Comparison of ENCODE assay signal across 1 cellular context in genomic region chr5:179825655-179826182, GRCh38.
TF ChIP-seq lines count a peak whose summit lies in the region.

No MANE protein-coding gene starts in this region.

TF ChIP-seq in HepG2, 621 proteins besides CTCF, POLR2A, EP300 and RAD21 (continued from another document and continues in another):
- TF ChIP-seq MLX (CRISPR knock-in tag; IDR thresholded peaks at IDR 0.05) (no peak), SPEN (CRISPR knock-in tag; IDR thresholded peaks at IDR 0.05; ENCODE audit: low read depth) (no peak), ATF7 (IDR thresholded peaks at IDR 0.05) (no peak), ATF7 (CRISPR knock-in tag; IDR thresholded peaks at IDR 0.05) (no peak; the same call in 1 of the 2 replicates), ZBTB42 (CRISPR knock-in tag; IDR thresholded peaks at IDR 0.05) (no peak), CREB3 (CRISPR knock-in tag; IDR thresholded peaks at IDR 0.05) (no peak), ZNF251 (CRISPR knock-in tag; IDR thresholded peaks at IDR 0.05) (no peak), NFRKB (IDR thresholded peaks at IDR 0.05) (no peak), ZNF296 (CRISPR knock-in tag; conservative IDR thresholded peaks at IDR 0.05) (no peak), SIX1 (CRISPR knock-in tag; IDR thresholded peaks at IDR 0.05; ENCODE audit: borderline replicate concordance) (no peak), ZBTB7B (CRISPR knock-in tag; IDR thresholded peaks at IDR 0.05) (peak; percentile 57), SNAI1 (CRISPR knock-in tag; IDR thresholded peaks at IDR 0.05; ENCODE audit: borderline replicate concordance) (no peak), THRA (CRISPR knock-in tag; IDR thresholded peaks at IDR 0.05; ENCODE audit: borderline replicate concordance) (peak; percentile 35; the same call in 1 of the 2 replicates), TRIM22 (IDR thresholded peaks at IDR 0.05) (no peak), EHMT2 (IDR thresholded peaks at IDR 0.05; ENCODE audit: borderline replicate concordance, low read depth, low read length) (no peak), ZNF256 (CRISPR knock-in tag; conservative IDR thresholded peaks at IDR 0.05) (no peak), KDM6A (CRISPR knock-in tag; IDR thresholded peaks at IDR 0.05; ENCODE audit: low read depth) (0 out of 2 replicates have a peak, but pooled peaks have one; percentile 32), EEA1 (CRISPR knock-in tag; IDR thresholded peaks at IDR 0.05; ENCODE audit: borderline replicate concordance) (no peak), ZNF562 (CRISPR knock-in tag; IDR thresholded peaks at IDR 0.05; ENCODE audit: borderline replicate concordance) (no peak), FOXA3 (CRISPR knock-in tag; IDR thresholded peaks at IDR 0.05) (no peak), XRCC5 (optimal IDR thresholded peaks at IDR 0.05; ENCODE audit: low read length) (peak; percentile 28), PTBP1 (IDR thresholded peaks at IDR 0.05; ENCODE audit: low read depth, low read length, poor library complexity, severe bottlenecking) (no peak), SSRP1 (CRISPR knock-in tag; IDR thresholded peaks at IDR 0.05) (no peak), ZNF558 (CRISPR knock-in tag; IDR thresholded peaks at IDR 0.05; ENCODE audit: borderline replicate concordance) (no peak), ZNF772 (CRISPR knock-in tag; IDR thresholded peaks at IDR 0.05) (no peak), CREB1 (IDR thresholded peaks at IDR 0.05) (peak; percentile 30; the same call in 1 of the 2 replicates), CREB1 (CRISPR knock-in tag; IDR thresholded peaks at IDR 0.05) (no peak), ZNF616 (CRISPR knock-in tag; IDR thresholded peaks at IDR 0.05; ENCODE audit: low read depth) (no peak), ZNF460 (CRISPR knock-in tag; IDR thresholded peaks at IDR 0.05; ENCODE audit: borderline replicate concordance) (no peak), SP1 (IDR thresholded peaks at IDR 0.05) (no peak), SP1 (CRISPR knock-in tag; IDR thresholded peaks at IDR 0.05) (0 out of 2 replicates have a peak, but pooled peaks have one; percentile 39), CEBPB (IDR thresholded peaks at IDR 0.05; ENCODE audit: borderline replicate concordance, low read depth, low read length) (no peak), ZNF124 (CRISPR knock-in tag; IDR thresholded peaks at IDR 0.05) (no peak), GABPA (IDR thresholded peaks at IDR 0.05; ENCODE audit: low read depth, low read length) (no peak), GABPA (CRISPR knock-in tag; IDR thresholded peaks at IDR 0.05; ENCODE audit: low read depth) (no peak), THAP11 (CRISPR knock-in tag; IDR thresholded peaks at IDR 0.05) (no peak), ZMYM4 (CRISPR knock-in tag; IDR thresholded peaks at IDR 0.05) (no peak; the same call in 1 of the 2 replicates), SKIL (CRISPR knock-in tag; IDR thresholded peaks at IDR 0.05; ENCODE audit: borderline replicate concordance) (no peak; the same call in 1 of the 2 replicates), SRSF4 (IDR thresholded peaks at IDR 0.05; ENCODE audit: low read depth, low read length, poor library complexity, severe bottlenecking) (no peak), ZNF768 (CRISPR knock-in tag; IDR thresholded peaks at IDR 0.05) (no peak), BRF2 (CRISPR knock-in tag; IDR thresholded peaks at IDR 0.05) (no peak)
- TF ChIP-seq, protein P1, sequence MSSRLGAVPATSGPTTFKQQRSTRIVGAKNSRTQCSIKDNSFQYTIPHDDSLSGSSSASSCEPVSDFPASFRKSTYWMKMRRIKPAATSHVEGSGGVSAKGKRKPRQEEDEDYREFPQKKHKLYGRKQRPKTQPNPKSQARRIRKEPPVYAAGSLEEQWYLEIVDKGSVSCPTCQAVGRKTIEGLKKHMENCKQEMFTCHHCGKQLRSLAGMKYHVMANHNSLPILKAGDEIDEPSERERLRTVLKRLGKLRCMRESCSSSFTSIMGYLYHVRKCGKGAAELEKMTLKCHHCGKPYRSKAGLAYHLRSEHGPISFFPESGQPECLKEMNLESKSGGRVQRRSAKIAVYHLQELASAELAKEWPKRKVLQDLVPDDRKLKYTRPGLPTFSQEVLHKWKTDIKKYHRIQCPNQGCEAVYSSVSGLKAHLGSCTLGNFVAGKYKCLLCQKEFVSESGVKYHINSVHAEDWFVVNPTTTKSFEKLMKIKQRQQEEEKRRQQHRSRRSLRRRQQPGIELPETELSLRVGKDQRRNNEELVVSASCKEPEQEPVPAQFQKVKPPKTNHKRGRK (CRISPR knock-in tag; IDR thresholded peaks at IDR 0.05): no peak
- TF ChIP-seq, protein P2, sequence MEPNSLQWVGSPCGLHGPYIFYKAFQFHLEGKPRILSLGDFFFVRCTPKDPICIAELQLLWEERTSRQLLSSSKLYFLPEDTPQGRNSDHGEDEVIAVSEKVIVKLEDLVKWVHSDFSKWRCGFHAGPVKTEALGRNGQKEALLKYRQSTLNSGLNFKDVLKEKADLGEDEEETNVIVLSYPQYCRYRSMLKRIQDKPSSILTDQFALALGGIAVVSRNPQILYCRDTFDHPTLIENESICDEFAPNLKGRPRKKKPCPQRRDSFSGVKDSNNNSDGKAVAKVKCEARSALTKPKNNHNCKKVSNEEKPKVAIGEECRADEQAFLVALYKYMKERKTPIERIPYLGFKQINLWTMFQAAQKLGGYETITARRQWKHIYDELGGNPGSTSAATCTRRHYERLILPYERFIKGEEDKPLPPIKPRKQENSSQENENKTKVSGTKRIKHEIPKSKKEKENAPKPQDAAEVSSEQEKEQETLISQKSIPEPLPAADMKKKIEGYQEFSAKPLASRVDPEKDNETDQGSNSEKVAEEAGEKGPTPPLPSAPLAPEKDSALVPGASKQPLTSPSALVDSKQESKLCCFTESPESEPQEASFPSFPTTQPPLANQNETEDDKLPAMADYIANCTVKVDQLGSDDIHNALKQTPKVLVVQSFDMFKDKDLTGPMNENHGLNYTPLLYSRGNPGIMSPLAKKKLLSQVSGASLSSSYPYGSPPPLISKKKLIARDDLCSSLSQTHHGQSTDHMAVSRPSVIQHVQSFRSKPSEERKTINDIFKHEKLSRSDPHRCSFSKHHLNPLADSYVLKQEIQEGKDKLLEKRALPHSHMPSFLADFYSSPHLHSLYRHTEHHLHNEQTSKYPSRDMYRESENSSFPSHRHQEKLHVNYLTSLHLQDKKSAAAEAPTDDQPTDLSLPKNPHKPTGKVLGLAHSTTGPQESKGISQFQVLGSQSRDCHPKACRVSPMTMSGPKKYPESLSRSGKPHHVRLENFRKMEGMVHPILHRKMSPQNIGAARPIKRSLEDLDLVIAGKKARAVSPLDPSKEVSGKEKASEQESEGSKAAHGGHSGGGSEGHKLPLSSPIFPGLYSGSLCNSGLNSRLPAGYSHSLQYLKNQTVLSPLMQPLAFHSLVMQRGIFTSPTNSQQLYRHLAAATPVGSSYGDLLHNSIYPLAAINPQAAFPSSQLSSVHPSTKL (CRISPR knock-in tag; IDR thresholded peaks at IDR 0.05): peak; percentile 36; the same call in 1 of the 2 replicates
- TF ChIP-seq, protein P3, sequence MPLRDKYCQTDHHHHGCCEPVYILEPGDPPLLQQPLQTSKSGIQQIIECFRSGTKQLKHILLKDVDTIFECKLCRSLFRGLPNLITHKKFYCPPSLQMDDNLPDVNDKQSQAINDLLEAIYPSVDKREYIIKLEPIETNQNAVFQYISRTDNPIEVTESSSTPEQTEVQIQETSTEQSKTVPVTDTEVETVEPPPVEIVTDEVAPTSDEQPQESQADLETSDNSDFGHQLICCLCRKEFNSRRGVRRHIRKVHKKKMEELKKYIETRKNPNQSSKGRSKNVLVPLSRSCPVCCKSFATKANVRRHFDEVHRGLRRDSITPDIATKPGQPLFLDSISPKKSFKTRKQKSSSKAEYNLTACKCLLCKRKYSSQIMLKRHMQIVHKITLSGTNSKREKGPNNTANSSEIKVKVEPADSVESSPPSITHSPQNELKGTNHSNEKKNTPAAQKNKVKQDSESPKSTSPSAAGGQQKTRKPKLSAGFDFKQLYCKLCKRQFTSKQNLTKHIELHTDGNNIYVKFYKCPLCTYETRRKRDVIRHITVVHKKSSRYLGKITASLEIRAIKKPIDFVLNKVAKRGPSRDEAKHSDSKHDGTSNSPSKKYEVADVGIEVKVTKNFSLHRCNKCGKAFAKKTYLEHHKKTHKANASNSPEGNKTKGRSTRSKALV (CRISPR knock-in tag; IDR thresholded peaks at IDR 0.05): no peak
- TF ChIP-seq, protein P4, sequence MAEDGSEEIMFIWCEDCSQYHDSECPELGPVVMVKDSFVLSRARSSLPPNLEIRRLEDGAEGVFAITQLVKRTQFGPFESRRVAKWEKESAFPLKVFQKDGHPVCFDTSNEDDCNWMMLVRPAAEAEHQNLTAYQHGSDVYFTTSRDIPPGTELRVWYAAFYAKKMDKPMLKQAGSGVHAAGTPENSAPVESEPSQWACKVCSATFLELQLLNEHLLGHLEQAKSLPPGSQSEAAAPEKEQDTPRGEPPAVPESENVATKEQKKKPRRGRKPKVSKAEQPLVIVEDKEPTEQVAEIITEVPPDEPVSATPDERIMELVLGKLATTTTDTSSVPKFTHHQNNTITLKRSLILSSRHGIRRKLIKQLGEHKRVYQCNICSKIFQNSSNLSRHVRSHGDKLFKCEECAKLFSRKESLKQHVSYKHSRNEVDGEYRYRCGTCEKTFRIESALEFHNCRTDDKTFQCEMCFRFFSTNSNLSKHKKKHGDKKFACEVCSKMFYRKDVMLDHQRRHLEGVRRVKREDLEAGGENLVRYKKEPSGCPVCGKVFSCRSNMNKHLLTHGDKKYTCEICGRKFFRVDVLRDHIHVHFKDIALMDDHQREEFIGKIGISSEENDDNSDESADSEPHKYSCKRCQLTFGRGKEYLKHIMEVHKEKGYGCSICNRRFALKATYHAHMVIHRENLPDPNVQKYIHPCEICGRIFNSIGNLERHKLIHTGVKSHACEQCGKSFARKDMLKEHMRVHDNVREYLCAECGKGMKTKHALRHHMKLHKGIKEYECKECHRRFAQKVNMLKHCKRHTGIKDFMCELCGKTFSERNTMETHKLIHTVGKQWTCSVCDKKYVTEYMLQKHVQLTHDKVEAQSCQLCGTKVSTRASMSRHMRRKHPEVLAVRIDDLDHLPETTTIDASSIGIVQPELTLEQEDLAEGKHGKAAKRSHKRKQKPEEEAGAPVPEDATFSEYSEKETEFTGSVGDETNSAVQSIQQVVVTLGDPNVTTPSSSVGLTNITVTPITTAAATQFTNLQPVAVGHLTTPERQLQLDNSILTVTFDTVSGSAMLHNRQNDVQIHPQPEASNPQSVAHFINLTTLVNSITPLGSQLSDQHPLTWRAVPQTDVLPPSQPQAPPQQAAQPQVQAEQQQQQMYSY (CRISPR knock-in tag; IDR thresholded peaks at IDR 0.05): no peak
- TF ChIP-seq, protein P5, sequence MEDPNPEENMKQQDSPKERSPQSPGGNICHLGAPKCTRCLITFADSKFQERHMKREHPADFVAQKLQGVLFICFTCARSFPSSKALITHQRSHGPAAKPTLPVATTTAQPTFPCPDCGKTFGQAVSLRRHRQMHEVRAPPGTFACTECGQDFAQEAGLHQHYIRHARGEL (CRISPR knock-in tag; IDR thresholded peaks at IDR 0.05): no peak
